9 cellular contexts compared by ENCODE assay signal in genomic region chr19:45640849-45641273, GRCh38.
A peak's percentile ranks its signal among the peaks of the same experiment; 100 is the strongest.
DNase-seq lines count a peak whose midpoint lies in the region; ATAC-seq and TF ChIP-seq lines count a peak whose summit lies in the region.
"Had no signal": no experiment of that assay in that cellular context is flagged by ENCODE, and none has a peak within 500 bp of the region (broad histone marks: within the 10 kb centered on the region; RNA-seq: fewer than 3 reads in every experiment).

No MANE protein-coding gene starts in this region.

- H3K4me3 ChIP-seq in SK-N-MC = peak overlapping the region; percentile 84
- no peak overlapping the region for H3K4me3 ChIP-seq in parathyroid adenoma (ENCODE audit: low read depth, low read length)

- DNase-seq in ELF-1 (ENCODE audit: low read depth, low spot score) = peak; percentile 89
- no peak for DNase-seq in SK-N-MC (ENCODE audit: low read depth, low spot score)
- peak; percentile 12 for DNase-seq in effector CD8-positive, alpha-beta T cell (lab: John Stamatoyannopoulos, UW)
- DNase-seq in GM19240 (ENCODE audit: insufficient read length, low spot score) = no peak
- DNase-seq in HuH-7.5 (ENCODE audit: low spot score) = no peak
- no peak for DNase-seq in UCSD-AML1 (lab: John Stamatoyannopoulos, UW; ENCODE audit: unreplicated experiment)
- DNase-seq: GOT3 had no signal

- no peak for TF ChIP-seq CTCF in parathyroid adenoma (IDR thresholded peaks at IDR 0.05)

- H3K9me3 ChIP-seq in SK-N-MC (ENCODE audit: low read depth, low read length) = no peaks in the 10 kb centered on the region
- no peaks in the 10 kb centered on the region for H3K9me3 ChIP-seq in parathyroid adenoma (ENCODE audit: control insufficient read depth, low read length)

- peaks cover 34% of the 10 kb centered on the region for H3K4me1 ChIP-seq in parathyroid adenoma

- no peaks in the 10 kb centered on the region for H3K79me2 ChIP-seq in parathyroid adenoma

- H3K27ac ChIP-seq in SK-N-MC (no peak overlapping the region), parathyroid adenoma (peak overlapping the region; percentile 65)

- peak overlapping the region; percentile 75 for H3K4me2 ChIP-seq in parathyroid adenoma (ENCODE audit: low read length)

- no peaks in the 10 kb centered on the region for H3K27me3 ChIP-seq in parathyroid adenoma (ENCODE audit: control insufficient read depth, insufficient read depth, low read length)

- H3K36me3 ChIP-seq in SK-N-MC (ENCODE audit: insufficient read depth, low read length) (no peaks in the 10 kb centered on the region), parathyroid adenoma (ENCODE audit: control insufficient read depth, insufficient read depth, low read length) (no peaks in the 10 kb centered on the region)

- H3K9ac ChIP-seq in SK-N-MC (ENCODE audit: insufficient read length) (no peak overlapping the region), parathyroid adenoma (no peak overlapping the region)

- ATAC-seq in HG03354 (IDR thresholded peaks at IDR 0.05; ENCODE audit: poor library complexity, severe bottlenecking, unreplicated experiment) = no peak

- H2AFZ ChIP-seq in parathyroid adenoma = no peak overlapping the region

Comparison
In these comparisons a context has a peak if more than half of its experiments do, and no peak if none do; other contexts are left out.
1. DNase-seq: peak in ELF-1 (single experiment) and effector CD8-positive, alpha-beta T cell (single experiment); none in SK-N-MC (single experiment), GM19240 (single experiment), HuH-7.5 (single experiment) and UCSD-AML1 (single experiment).